In genomic region chr3:9947025-9947995, GRCh38 we compare ENCODE assay signal across 1 cellular context.
TF ChIP-seq lines count a peak whose summit lies in the region.

No MANE protein-coding gene starts in this region.

TF ChIP-seq in HepG2, 621 proteins besides CTCF, POLR2A, EP300 and RAD21 (continued from another document and continues in another):
- TF ChIP-seq, protein P1, sequence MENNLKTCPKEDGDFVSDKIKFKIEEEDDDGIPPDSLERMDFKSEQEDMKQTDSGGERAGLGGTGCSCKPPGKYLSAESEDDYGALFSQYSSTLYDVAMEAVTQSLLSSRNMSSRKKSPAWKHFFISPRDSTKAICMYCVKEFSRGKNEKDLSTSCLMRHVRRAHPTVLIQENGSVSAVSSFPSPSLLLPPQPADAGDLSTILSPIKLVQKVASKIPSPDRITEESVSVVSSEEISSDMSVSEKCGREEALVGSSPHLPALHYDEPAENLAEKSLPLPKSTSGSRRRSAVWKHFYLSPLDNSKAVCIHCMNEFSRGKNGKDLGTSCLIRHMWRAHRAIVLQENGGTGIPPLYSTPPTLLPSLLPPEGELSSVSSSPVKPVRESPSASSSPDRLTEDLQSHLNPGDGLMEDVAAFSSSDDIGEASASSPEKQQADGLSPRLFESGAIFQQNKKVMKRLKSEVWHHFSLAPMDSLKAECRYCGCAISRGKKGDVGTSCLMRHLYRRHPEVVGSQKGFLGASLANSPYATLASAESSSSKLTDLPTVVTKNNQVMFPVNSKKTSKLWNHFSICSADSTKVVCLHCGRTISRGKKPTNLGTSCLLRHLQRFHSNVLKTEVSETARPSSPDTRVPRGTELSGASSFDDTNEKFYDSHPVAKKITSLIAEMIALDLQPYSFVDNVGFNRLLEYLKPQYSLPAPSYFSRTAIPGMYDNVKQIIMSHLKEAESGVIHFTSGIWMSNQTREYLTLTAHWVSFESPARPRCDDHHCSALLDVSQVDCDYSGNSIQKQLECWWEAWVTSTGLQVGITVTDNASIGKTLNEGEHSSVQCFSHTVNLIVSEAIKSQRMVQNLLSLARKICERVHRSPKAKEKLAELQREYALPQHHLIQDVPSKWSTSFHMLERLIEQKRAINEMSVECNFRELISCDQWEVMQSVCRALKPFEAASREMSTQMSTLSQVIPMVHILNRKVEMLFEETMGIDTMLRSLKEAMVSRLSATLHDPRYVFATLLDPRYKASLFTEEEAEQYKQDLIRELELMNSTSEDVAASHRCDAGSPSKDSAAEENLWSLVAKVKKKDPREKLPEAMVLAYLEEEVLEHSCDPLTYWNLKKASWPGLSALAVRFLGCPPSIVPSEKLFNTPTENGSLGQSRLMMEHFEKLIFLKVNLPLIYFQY (CRISPR knock-in tag; IDR thresholded peaks at IDR 0.05; ENCODE audit: borderline replicate concordance), result no peak
- TF ChIP-seq ZMYM3 (CRISPR knock-in tag; IDR thresholded peaks at IDR 0.05) (0 out of 2 replicates have a peak, but pooled peaks have one; percentile 20), ZNF598 (CRISPR knock-in tag; IDR thresholded peaks at IDR 0.05; ENCODE audit: borderline replicate concordance) (peak; percentile 77; the same call in 1 of the 2 replicates), NRL (CRISPR knock-in tag; IDR thresholded peaks at IDR 0.05; ENCODE audit: borderline replicate concordance) (no peak), SAFB2 (CRISPR knock-in tag; IDR thresholded peaks at IDR 0.05; ENCODE audit: borderline replicate concordance, low read depth) (no peak), TCF7 (IDR thresholded peaks at IDR 0.05; ENCODE audit: low read depth) (no peak), ZNF709 (CRISPR knock-in tag; IDR thresholded peaks at IDR 0.05) (peak; percentile 23), HCFC1 (IDR thresholded peaks at IDR 0.05; ENCODE audit: low read depth, low read length) (no peak), GABPA (IDR thresholded peaks at IDR 0.05; ENCODE audit: low read depth, low read length) (no peak), GABPA (CRISPR knock-in tag; IDR thresholded peaks at IDR 0.05; ENCODE audit: low read depth) (no peak), ZNF704 (CRISPR knock-in tag; IDR thresholded peaks at IDR 0.05; ENCODE audit: borderline replicate concordance) (no peak; the same call in 1 of the 2 replicates), SMAD3 (CRISPR knock-in tag; IDR thresholded peaks at IDR 0.05) (no peak; the same call in 1 of the 2 replicates), HIC2 (CRISPR knock-in tag; IDR thresholded peaks at IDR 0.05; ENCODE audit: low read depth) (peak; percentile 76), ZC3H13 (CRISPR knock-in tag; IDR thresholded peaks at IDR 0.05) (peak; percentile 74), ZNF12 (CRISPR knock-in tag; IDR thresholded peaks at IDR 0.05) (no peak), U2AF2 (IDR thresholded peaks at IDR 0.05; ENCODE audit: low read depth, low read length) (no peak), KDM3A (CRISPR knock-in tag; IDR thresholded peaks at IDR 0.05; ENCODE audit: low read depth) (no peak), RXRB (CRISPR knock-in tag; IDR thresholded peaks at IDR 0.05; ENCODE audit: borderline replicate concordance) (peak; percentile 34; the same call in 1 of the 2 replicates), FOXP4 (CRISPR knock-in tag; IDR thresholded peaks at IDR 0.05) (peak; percentile 68), SYNCRIP (IDR thresholded peaks at IDR 0.05; ENCODE audit: insufficient read depth, low read depth, low read length) (no peak), GLMP (CRISPR knock-in tag; IDR thresholded peaks at IDR 0.05; ENCODE audit: borderline replicate concordance) (no peak), ZNF382 (CRISPR knock-in tag; IDR thresholded peaks at IDR 0.05; ENCODE audit: borderline replicate concordance) (no peak), SP4 (CRISPR knock-in tag; IDR thresholded peaks at IDR 0.05) (peak; percentile 38), FOXC1 (CRISPR knock-in tag; IDR thresholded peaks at IDR 0.05; ENCODE audit: borderline replicate concordance) (peak; percentile 39), ZNF343 (CRISPR knock-in tag; IDR thresholded peaks at IDR 0.05) (peak; percentile 78; the same call in 1 of the 2 replicates), HNF1B (CRISPR knock-in tag; IDR thresholded peaks at IDR 0.05) (peak; percentile 67), TRAFD1 (CRISPR knock-in tag; IDR thresholded peaks at IDR 0.05; ENCODE audit: borderline replicate concordance) (0 out of 2 replicates have a peak, but pooled peaks have one; percentile 17), MAFG (CRISPR knock-in tag; IDR thresholded peaks at IDR 0.05) (no peak), CENPT (CRISPR knock-in tag; IDR thresholded peaks at IDR 0.05; ENCODE audit: low read depth) (peak; percentile 49; the same call in 1 of the 2 replicates), ZBTB21 (CRISPR knock-in tag; IDR thresholded peaks at IDR 0.05) (no peak), PHB2 (IDR thresholded peaks at IDR 0.05; ENCODE audit: partially characterized antibody) (no peak), ZNF746 (CRISPR knock-in tag; IDR thresholded peaks at IDR 0.05) (peak; percentile 64; the same call in 1 of the 2 replicates), TEAD3 (CRISPR knock-in tag; optimal IDR thresholded peaks at IDR 0.05; ENCODE audit: borderline replicate concordance) (peak; percentile 74), ZNF430 (CRISPR knock-in tag; IDR thresholded peaks at IDR 0.05) (peak; percentile 58; the same call in 1 of the 2 replicates)
- TF ChIP-seq, protein P2, sequence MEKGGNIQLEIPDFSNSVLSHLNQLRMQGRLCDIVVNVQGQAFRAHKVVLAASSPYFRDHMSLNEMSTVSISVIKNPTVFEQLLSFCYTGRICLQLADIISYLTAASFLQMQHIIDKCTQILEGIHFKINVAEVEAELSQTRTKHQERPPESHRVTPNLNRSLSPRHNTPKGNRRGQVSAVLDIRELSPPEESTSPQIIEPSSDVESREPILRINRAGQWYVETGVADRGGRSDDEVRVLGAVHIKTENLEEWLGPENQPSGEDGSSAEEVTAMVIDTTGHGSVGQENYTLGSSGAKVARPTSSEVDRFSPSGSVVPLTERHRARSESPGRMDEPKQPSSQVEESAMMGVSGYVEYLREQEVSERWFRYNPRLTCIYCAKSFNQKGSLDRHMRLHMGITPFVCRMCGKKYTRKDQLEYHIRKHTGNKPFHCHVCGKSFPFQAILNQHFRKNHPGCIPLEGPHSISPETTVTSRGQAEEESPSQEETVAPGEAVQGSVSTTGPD (CRISPR knock-in tag; IDR thresholded peaks at IDR 0.05), result no peak
- TF ChIP-seq, protein P3, sequence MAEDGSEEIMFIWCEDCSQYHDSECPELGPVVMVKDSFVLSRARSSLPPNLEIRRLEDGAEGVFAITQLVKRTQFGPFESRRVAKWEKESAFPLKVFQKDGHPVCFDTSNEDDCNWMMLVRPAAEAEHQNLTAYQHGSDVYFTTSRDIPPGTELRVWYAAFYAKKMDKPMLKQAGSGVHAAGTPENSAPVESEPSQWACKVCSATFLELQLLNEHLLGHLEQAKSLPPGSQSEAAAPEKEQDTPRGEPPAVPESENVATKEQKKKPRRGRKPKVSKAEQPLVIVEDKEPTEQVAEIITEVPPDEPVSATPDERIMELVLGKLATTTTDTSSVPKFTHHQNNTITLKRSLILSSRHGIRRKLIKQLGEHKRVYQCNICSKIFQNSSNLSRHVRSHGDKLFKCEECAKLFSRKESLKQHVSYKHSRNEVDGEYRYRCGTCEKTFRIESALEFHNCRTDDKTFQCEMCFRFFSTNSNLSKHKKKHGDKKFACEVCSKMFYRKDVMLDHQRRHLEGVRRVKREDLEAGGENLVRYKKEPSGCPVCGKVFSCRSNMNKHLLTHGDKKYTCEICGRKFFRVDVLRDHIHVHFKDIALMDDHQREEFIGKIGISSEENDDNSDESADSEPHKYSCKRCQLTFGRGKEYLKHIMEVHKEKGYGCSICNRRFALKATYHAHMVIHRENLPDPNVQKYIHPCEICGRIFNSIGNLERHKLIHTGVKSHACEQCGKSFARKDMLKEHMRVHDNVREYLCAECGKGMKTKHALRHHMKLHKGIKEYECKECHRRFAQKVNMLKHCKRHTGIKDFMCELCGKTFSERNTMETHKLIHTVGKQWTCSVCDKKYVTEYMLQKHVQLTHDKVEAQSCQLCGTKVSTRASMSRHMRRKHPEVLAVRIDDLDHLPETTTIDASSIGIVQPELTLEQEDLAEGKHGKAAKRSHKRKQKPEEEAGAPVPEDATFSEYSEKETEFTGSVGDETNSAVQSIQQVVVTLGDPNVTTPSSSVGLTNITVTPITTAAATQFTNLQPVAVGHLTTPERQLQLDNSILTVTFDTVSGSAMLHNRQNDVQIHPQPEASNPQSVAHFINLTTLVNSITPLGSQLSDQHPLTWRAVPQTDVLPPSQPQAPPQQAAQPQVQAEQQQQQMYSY (CRISPR knock-in tag; IDR thresholded peaks at IDR 0.05), result peak; percentile 68; the same call in 1 of the 2 replicates
